ENCODE assay signal across 8 cellular contexts in the genomic region with DNA sequence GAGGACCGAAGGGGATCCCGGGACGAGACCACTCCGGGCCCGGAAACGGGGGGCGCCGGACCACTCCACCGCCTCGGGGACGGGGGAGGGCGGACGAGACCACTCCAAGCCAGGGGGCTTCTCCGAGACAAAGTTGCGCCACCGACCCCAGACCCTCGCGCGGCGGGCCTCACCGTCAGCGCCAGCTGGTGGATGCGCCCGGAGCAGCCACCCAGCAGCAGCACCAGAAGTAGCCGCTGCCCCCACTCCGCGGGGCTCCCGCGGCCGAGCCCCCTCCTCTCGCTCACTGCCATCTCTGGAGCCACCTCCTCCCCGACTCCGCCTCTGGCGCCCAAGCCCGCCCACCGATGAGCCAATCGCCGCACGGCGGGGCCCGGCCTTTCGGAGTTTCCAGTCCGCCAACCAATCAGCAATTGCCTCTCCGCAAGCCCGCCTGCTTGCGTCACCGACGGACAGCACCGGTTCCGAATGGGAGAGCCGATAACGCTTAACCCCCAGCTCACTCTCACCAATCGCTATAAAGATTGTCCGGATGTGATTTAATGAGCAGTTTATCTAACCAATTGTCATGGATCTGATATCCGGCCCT. TPM values are rescaled to one million over a fixed set of nuclear protein-coding genes. Genes with fewer than 3 reads are reported as not detected.
A peak's percentile ranks its signal among the peaks of the same experiment; 100 is the strongest.
DNase-seq lines count a peak whose midpoint lies in the region; ATAC-seq and TF ChIP-seq lines count a peak whose summit lies in the region.

A gene (minus strand): TSS at position 297 of the 589 bp plus-strand sequence. CDS start 4 bp downstream, at position 293.

- peak; percentile 97 to 99 (median 98) for DNase-seq in CD4-positive, alpha-beta T cell
- peak; percentile 58 to 100 for DNase-seq in HL-60 (ENCODE audit: low read depth in 1 of 2, low spot score in 1 of 2)
- DNase-seq in NOMO-1 treated with DMSO at 0.1 percent for 48 hours (lab: John Stamatoyannopoulos, UW; ENCODE audit: unreplicated experiment) = peak; percentile 100
- DNase-seq in activated CD8-positive, alpha-beta memory T cell treated with anti-CD3 and anti-CD28 coated beads for 4 hours (ENCODE audit: low read depth in 2 of 2) = peak; percentile 97 to 100
- DNase-seq in effector memory CD4-positive, alpha-beta T cell = peak; percentile 98 to 99 (median 99)
- peak; percentile 100 for DNase-seq in medulla oblongata (ENCODE audit: extremely low spot score)
- DNase-seq in stimulated activated CD8-positive, alpha-beta memory T cell treated with anti-CD3 and anti-CD28 coated beads, Interleukin-12 subunit alpha, Interleukin-12 subunit beta, amount 100 ng/mL, for 1 hour (ENCODE audit: low read depth) = peak; percentile 99

- peak within 1 kb of the TSS; percentile 97 for H3K4me3 Mint-ChIP-seq in CD4-positive, alpha-beta T cell

- CTCF ChIA-PET in CD4-positive, alpha-beta T cell (lab: Charles Lee) = interaction anchor here (1.0 to 3.6 kb wide), 9 partner anchors 16 to 221 kb away, joined by 3 to 45 read pairs (median 6); a partner anchor contains a TSS

- H3K27ac Mint-ChIP-seq in CD4-positive, alpha-beta T cell = peak within 1 kb of the TSS; percentile 85

- TF ChIP-seq CTCF in CD4-positive, alpha-beta T cell (IDR thresholded peaks at IDR 0.05) = no peak
- no peak for TF ChIP-seq CTCF in HL-60 (IDR thresholded peaks at IDR 0.05; ENCODE audit: insufficient read depth, low read length)

- peak; percentile 79 for ATAC-seq in CD4-positive, alpha-beta T cell (ENCODE audit: poor library complexity)
- peak; percentile 51 for ATAC-seq in GM19455 (IDR thresholded peaks at IDR 0.05; ENCODE audit: unreplicated experiment)

- H3K9me3 ChIP-seq in CD4-positive, alpha-beta T cell (ENCODE audit: control insufficient read depth, low read length) = no peaks in the 10 kb centered on the region
- no peaks in the 10 kb centered on the region for H3K9me3 ChIP-seq in effector memory CD4-positive, alpha-beta T cell (ENCODE audit: control insufficient read depth, low read length)

- H3K9me3 Mint-ChIP-seq in CD4-positive, alpha-beta T cell = no peaks in the 10 kb centered on the region

- H3K27ac ChIP-seq in CD4-positive, alpha-beta T cell (ENCODE audit: low read depth, low read length) = peak within 1 kb of the TSS; percentile 92
- peak within 1 kb of the TSS; percentile 81 for H3K27ac ChIP-seq in HL-60 (replicated peaks)
- H3K27ac ChIP-seq in effector memory CD4-positive, alpha-beta T cell (ENCODE audit: insufficient read depth, low read length, poor library complexity, severe bottlenecking) = peak within 1 kb of the TSS; percentile 83

- intact Hi-C loops in CD4-positive, alpha-beta T cell (cut with DNase I, micrococcal nuclease) = loop anchor here (1.0 to 5.0 kb wide), 7 partner anchors 16 to 795 kb away; a partner anchor contains a TSS

- peaks cover 20% of the 10 kb centered on the region for H3K36me3 Mint-ChIP-seq in CD4-positive, alpha-beta T cell (ENCODE audit: low read depth)

- peaks cover 41% of the 10 kb centered on the region for H3K4me1 ChIP-seq in effector memory CD4-positive, alpha-beta T cell (ENCODE audit: control insufficient read depth, insufficient read depth, low read length, poor library complexity, severe bottlenecking)

- H3K4me1 Mint-ChIP-seq in CD4-positive, alpha-beta T cell (ENCODE audit: low read depth) = peaks cover 44% of the 10 kb centered on the region

- H3K27me3 Mint-ChIP-seq in CD4-positive, alpha-beta T cell = no peaks in the 10 kb centered on the region

- H3K4me3 ChIP-seq in HL-60 (replicated peaks; ENCODE audit: insufficient read depth, low read length) = peak within 1 kb of the TSS; percentile 87
- peak within 1 kb of the TSS; percentile 72 for H3K4me3 ChIP-seq in effector memory CD4-positive, alpha-beta T cell (ENCODE audit: insufficient read depth, low read depth, low read length, poor library complexity, severe bottlenecking)

- POLR2A ChIA-PET in CD4-positive, alpha-beta T cell (lab: Charles Lee) = interaction anchor here (0.6 to 4.4 kb wide), 24 partner anchors 8 to 892 kb away, joined by 3 to 44 read pairs (median 5); a partner anchor contains a TSS

- no peaks in the 10 kb centered on the region for H3K27me3 ChIP-seq in CD4-positive, alpha-beta T cell (ENCODE audit: control insufficient read depth, insufficient read depth, low read length)
- H3K27me3 ChIP-seq in HL-60 (ENCODE audit: insufficient read depth, poor library complexity, severe bottlenecking) = no peaks in the 10 kb centered on the region
- no peaks in the 10 kb centered on the region for H3K27me3 ChIP-seq in effector memory CD4-positive, alpha-beta T cell (replicated peaks; ENCODE audit: control insufficient read depth, insufficient read depth, low read length, poor library complexity, severe bottlenecking)

- peaks cover 6% of the 10 kb centered on the region for H3K36me3 ChIP-seq in effector memory CD4-positive, alpha-beta T cell (ENCODE audit: control insufficient read depth, insufficient read depth, low read length)

RNA-seq across cellular contexts. Expression of the gene that starts here (rescaled TPM):
- 10 to 100 TPM; 34.5 to 36.6 TPM for total RNA-seq in CD4-positive, alpha-beta T cell

Comparison
In these comparisons a context has a peak if more than half of its experiments do, and no peak if none do; other contexts are left out.
1. Peak in every context shown above with its lines: DNase-seq, ATAC-seq, H3K4me3 ChIP-seq and H3K27ac ChIP-seq.